Comparison of ENCODE assay signal across 28 cellular contexts in the genomic region with DNA sequence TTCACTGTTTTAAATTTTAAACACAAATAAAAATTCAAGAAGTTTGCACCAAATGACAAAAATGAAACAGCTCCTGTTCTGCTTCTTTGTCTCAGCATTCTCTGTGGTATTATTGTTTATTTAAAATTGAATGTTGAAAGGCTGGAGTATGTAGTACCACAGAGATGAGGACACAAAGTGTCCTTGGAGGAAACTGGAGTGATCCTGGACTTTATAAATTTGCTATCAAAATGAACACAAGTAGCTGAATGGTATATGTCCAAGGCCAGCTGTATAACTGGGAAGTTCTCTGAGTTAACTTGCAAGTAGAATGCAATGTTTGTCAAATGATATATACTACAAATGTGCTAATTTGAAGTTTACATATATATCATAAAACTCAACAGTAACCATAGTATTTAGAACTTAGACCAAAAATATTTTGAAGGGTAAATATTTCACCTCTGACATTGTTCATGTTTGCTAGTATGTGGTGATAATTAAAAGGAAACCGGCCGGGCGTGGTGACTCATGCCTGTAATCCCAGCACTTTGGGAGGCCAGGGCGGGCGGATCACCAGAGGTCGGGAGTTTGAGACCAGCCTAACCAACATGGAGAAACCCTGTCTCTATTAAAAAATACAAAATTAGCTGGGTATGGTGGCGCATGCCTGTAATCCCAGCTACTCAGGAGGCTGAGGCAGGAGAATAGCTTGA. TPM values are rescaled to one million over a fixed set of nuclear protein-coding genes. Genes with fewer than 3 reads are reported as not detected.
DNase-seq lines count a peak whose midpoint lies in the region; ATAC-seq, FAIRE-seq and TF ChIP-seq lines count a peak whose summit lies in the region.
"Had no signal": no experiment of that assay in that cellular context is flagged by ENCODE, and none has a peak within 500 bp of the region (broad histone marks: within the 10 kb centered on the region; RNA-seq: fewer than 3 reads in every experiment).

No MANE protein-coding gene starts in this region.

- H3K36me3 ChIP-seq in SK-N-SH (replicated peaks in 1 of 2; ENCODE audit: control insufficient read depth in 1 of 2, insufficient read depth in 2 of 2, low read length in 1 of 2), result no peaks in the 10 kb centered on the region
- H3K36me3 ChIP-seq: ascending aorta, left ventricle myocardium inferior, thoracic aorta, uterus had no signal

- H2AFZ ChIP-seq in SK-N-SH (ENCODE audit: low read depth), result no peak overlapping the region

- CTCF ChIA-PET in SK-N-SH (lab: Yijun Ruan, JAX), result no interaction called here

- no peaks in the 10 kb centered on the region for H3K9me3 ChIP-seq in SK-N-SH
- H3K9me3 ChIP-seq: ascending aorta, left ventricle myocardium inferior, thoracic aorta, uterus had no signal

- POLR2A ChIA-PET in SK-N-SH (lab: Yijun Ruan, JAX), result no interaction called here

- H4K20me1 ChIP-seq in SK-N-SH (ENCODE audit: insufficient read depth), result no peaks in the 10 kb centered on the region

- no peak overlapping the region for H3K27ac ChIP-seq in SK-N-SH (ENCODE audit: low read depth in 2 of 2, low read length in 1 of 2)
- H3K27ac ChIP-seq: ascending aorta, C4-2B, left ventricle myocardium inferior, thoracic aorta, uterus, VCaP had no signal

- H3K4me3 ChIP-seq in astrocyte of the spinal cord (ENCODE audit: low read depth, low read length) (no peak overlapping the region), SK-N-SH (ENCODE audit: low read depth in 2 of 2, low read length in 1 of 2) (no peak overlapping the region)
- H3K4me3 ChIP-seq: ascending aorta, left ventricle myocardium inferior, thoracic aorta, uterus had no signal

- WGBS in SK-N-SH (ENCODE audit: low lambda C conversion rate), result 77% methylated on average over 7 of the region's 7 CpGs

- no peak for TF ChIP-seq EP300 in SK-N-SH (IDR thresholded peaks at IDR 0.05; ENCODE audit: borderline replicate concordance in 1 of 2, low read depth in 1 of 2, low read length in 1 of 2)

- no peaks in the 10 kb centered on the region for H3F3A ChIP-seq in SK-N-SH (replicated peaks; ENCODE audit: insufficient read depth)

- ATAC-seq in GM18517 (IDR thresholded peaks at IDR 0.05; ENCODE audit: unreplicated experiment), result no peak
- ATAC-seq: natural killer cell had no signal

- no peak for FAIRE-seq in RCC 7860 (lab: Jason Lieb, UNC)
- FAIRE-seq: D721Med, HTR-8/SVneo, islet of Langerhans had no signal

- DNase-seq in EL (peak; percentile 32), HT1080 (ENCODE audit: low read depth) (peak; percentile 23), astrocyte of the spinal cord (ENCODE audit: low read depth, low spot score) (peak; percentile 41), myocyte (ENCODE audit: low read depth) (peak; percentile 6), RCC 7860 (ENCODE audit: low spot score) (no peak), ecto neural progenitor cell (ENCODE audit: low spot score) (no peak), SK-N-SH (no peak)
- DNase-seq: activated CD4-positive, alpha-beta T cell treated with anti-CD3 and anti-CD28 coated beads for 48 hours; activated T-cell treated with anti-CD3 and anti-CD28 coated beads, Interleukin-2, amount 50 U/mL, for 48 hours; dermis blood vessel endothelial cell; HCEC 1CT; KG1; left ventricle myocardium inferior; natural killer cell; NCI-H1417 treated with DMSO at 0.1 percent for 48 hours; NCI-H2107; NCI-H446; NCI-H774; uterus had no signal

- in situ Hi-C loops in astrocyte of the spinal cord (cut with HindIII; ENCODE audit: low sequenced_read_pairs), result no loop called here

- no peaks in the 10 kb centered on the region for H3K4me1 ChIP-seq in SK-N-SH (ENCODE audit: control insufficient read depth in 1 of 2, insufficient read depth in 2 of 2, low read depth in 1 of 2, low read length in 1 of 2)
- H3K4me1 ChIP-seq: ascending aorta, left ventricle myocardium inferior, uterus had no signal

- no peaks in the 10 kb centered on the region for H3K9me2 ChIP-seq in SK-N-SH

- TF ChIP-seq RAD21 in SK-N-SH (IDR thresholded peaks at IDR 0.05; ENCODE audit: low read length), result no peak

- no peaks in the 10 kb centered on the region for H3K79me2 ChIP-seq in SK-N-SH (ENCODE audit: insufficient read depth)

- H3K9ac ChIP-seq in SK-N-SH, result no peak overlapping the region

- no peak overlapping the region for H3K4me2 ChIP-seq in SK-N-SH

- no peaks in the 10 kb centered on the region for H3K27me3 ChIP-seq in SK-N-SH (ENCODE audit: insufficient read depth)
- H3K27me3 ChIP-seq: ascending aorta, uterus had no signal

- TF ChIP-seq CTCF in astrocyte of the spinal cord (IDR thresholded peaks at IDR 0.05; ENCODE audit: low read depth, low read length), result no peak
- no peak for TF ChIP-seq CTCF in SK-N-SH (IDR thresholded peaks at IDR 0.05)

TF ChIP-seq in SK-N-SH, 30 proteins besides CTCF, POLR2A, EP300 and RAD21:
- no peak for TF ChIP-seq POLR2AphosphoS5 (IDR thresholded peaks at IDR 0.05; ENCODE audit: low read depth, low read length)
- TF ChIP-seq, protein P1, sequence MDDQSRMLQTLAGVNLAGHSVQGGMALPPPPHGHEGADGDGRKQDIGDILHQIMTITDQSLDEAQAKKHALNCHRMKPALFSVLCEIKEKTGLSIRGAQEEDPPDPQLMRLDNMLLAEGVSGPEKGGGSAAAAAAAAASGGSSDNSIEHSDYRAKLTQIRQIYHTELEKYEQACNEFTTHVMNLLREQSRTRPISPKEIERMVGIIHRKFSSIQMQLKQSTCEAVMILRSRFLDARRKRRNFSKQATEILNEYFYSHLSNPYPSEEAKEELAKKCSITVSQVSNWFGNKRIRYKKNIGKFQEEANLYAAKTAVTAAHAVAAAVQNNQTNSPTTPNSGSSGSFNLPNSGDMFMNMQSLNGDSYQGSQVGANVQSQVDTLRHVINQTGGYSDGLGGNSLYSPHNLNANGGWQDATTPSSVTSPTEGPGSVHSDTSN (IDR thresholded peaks at IDR 0.05), result no peak
- TF ChIP-seq MXI1 (IDR thresholded peaks at IDR 0.05; ENCODE audit: low read depth, low read length), result no peak
- TF ChIP-seq MEF2A (IDR thresholded peaks at IDR 0.05; ENCODE audit: borderline replicate concordance, low read depth), result no peak

RNA-seq across cellular contexts. Expression of a gene that starts 12.3 kb away (rescaled TPM):
- not detected in 2 replicates for total RNA-seq in HT1080 (2014; rRNA removed; shearing (Covaris generic))
- not detected in 2 replicates for polyA plus RNA-seq in HT1080 (2015; cell fraction: cytosol; rRNA removed)
- polyA plus RNA-seq in HT1080 (2015; cell fraction: nucleus; rRNA removed), result not detected in 2 replicates
- not detected in 2 replicates for total RNA-seq in myocyte
- polyA plus RNA-seq in myocyte (2012), result 0.03 TPM
- polyA plus RNA-seq in SK-N-SH (2012; rRNA removed), result not detected in 2 replicates
- polyA plus RNA-seq in SK-N-SH (2012; cell fraction: cytosol; rRNA removed), result 0.07 TPM in 1 of 2 replicates, not detected in the other
- polyA plus RNA-seq in SK-N-SH (2012; cell fraction: nucleus; rRNA removed), result not detected in 2 replicates
- total RNA-seq: ascending aorta, glomerular endothelial cell, left ventricle myocardium inferior had no signal

Comparison
In these comparisons a context has a peak if more than half of its experiments do, and no peak if none do; other contexts are left out.
1. DNase-seq: peak in EL (single experiment), HT1080 (single experiment), astrocyte of the spinal cord (single experiment) and myocyte (single experiment); none in RCC 7860 (single experiment), ecto neural progenitor cell (single experiment) and SK-N-SH (single experiment).